In genomic region chr11:8808226-8808585, GRCh38 we compare ENCODE assay signal across 13 cellular contexts.
A peak's percentile ranks its signal among the peaks of the same experiment; 100 is the strongest.
DNase-seq lines count a peak whose midpoint lies in the region; ATAC-seq and TF ChIP-seq lines count a peak whose summit lies in the region.
"Had no signal": no experiment of that assay in that cellular context is flagged by ENCODE, and none has a peak within 500 bp of the region (broad histone marks: within the 10 kb centered on the region; RNA-seq: fewer than 3 reads in every experiment).

No MANE protein-coding gene starts in this region.

- H3K36me3 Mint-ChIP-seq in stimulated activated effector memory CD8-positive, alpha-beta T cell treated with anti-CD3 and anti-CD28 coated beads, Interleukin-12 subunit alpha, Interleukin-12 subunit beta, amount 100 ng/mL, for 72 hours: no peaks in the 10 kb centered on the region

- H2BK12ac ChIP-seq in trophoblast cell (ENCODE audit: low read length): no peak overlapping the region

- H3K4me3 Mint-ChIP-seq in stimulated activated effector memory CD8-positive, alpha-beta T cell treated with anti-CD3 and anti-CD28 coated beads, Interleukin-12 subunit alpha, Interleukin-12 subunit beta, amount 100 ng/mL, for 72 hours: no peak overlapping the region

- no peak overlapping the region for H3K23ac ChIP-seq in trophoblast cell (ENCODE audit: low read length)

- H4K91ac ChIP-seq in trophoblast cell (ENCODE audit: low read depth, low read length): no peak overlapping the region

- H3K27me3 ChIP-seq in tibial nerve (no peaks in the 10 kb centered on the region), trophoblast cell (ENCODE audit: insufficient read depth, low read length) (no peaks in the 10 kb centered on the region)

- no peak overlapping the region for H2AFZ ChIP-seq in trophoblast cell (ENCODE audit: insufficient read depth, low read length, poor library complexity)

- H3K4me1 Mint-ChIP-seq in stimulated activated effector memory CD8-positive, alpha-beta T cell treated with anti-CD3 and anti-CD28 coated beads, Interleukin-12 subunit alpha, Interleukin-12 subunit beta, amount 100 ng/mL, for 72 hours: peaks cover 8% of the 10 kb centered on the region

- H3K4me1 ChIP-seq in tibial nerve (peaks cover 0 to 88% (median 45%) of the 10 kb centered on the region in 4 donors), trophoblast cell (ENCODE audit: control insufficient read depth in 1 of 2, insufficient read depth in 2 of 2, low read length in 2 of 2) (peaks cover 16 to 21% of the 10 kb centered on the region in 2 experiments)

- no peak for ATAC-seq in stimulated activated effector memory CD8-positive, alpha-beta T cell treated with anti-CD3 and anti-CD28 coated beads, Interleukin-12 subunit alpha, Interleukin-12 subunit beta, amount 100 ng/mL, for 72 hours

- TF ChIP-seq POLR2A in tibial nerve (IDR thresholded peaks at IDR 0.05): no peak

- H3K79me1 ChIP-seq in trophoblast cell (ENCODE audit: low read length): peaks cover 7% of the 10 kb centered on the region

- H2BK120ac ChIP-seq in trophoblast cell (ENCODE audit: insufficient read depth, low read length, poor library complexity): no peak overlapping the region

- H3K4me2 ChIP-seq in trophoblast cell (ENCODE audit: low read length): no peak overlapping the region

- no peak overlapping the region for H3K9ac ChIP-seq in trophoblast cell (ENCODE audit: low read length)

- no peaks in the 10 kb centered on the region for H3K9me3 ChIP-seq in tibial nerve
- H3K9me3 ChIP-seq in trophoblast cell (ENCODE audit: insufficient read depth, low read depth, low read length): no peaks in the 10 kb centered on the region

- no peak overlapping the region for H3K18ac ChIP-seq in trophoblast cell (ENCODE audit: low read length)

- no peaks in the 10 kb centered on the region for H3K9me3 Mint-ChIP-seq in stimulated activated effector memory CD8-positive, alpha-beta T cell treated with anti-CD3 and anti-CD28 coated beads, Interleukin-12 subunit alpha, Interleukin-12 subunit beta, amount 100 ng/mL, for 72 hours

- H2AK5ac ChIP-seq in trophoblast cell (ENCODE audit: low read length): no peak overlapping the region

- no peak overlapping the region for H2BK5ac ChIP-seq in trophoblast cell (ENCODE audit: low read depth, low read length, poor library complexity)

- H3K4ac ChIP-seq in trophoblast cell (ENCODE audit: low read depth, low read length): no peak overlapping the region

- H3K4me3 ChIP-seq in epithelial cell of esophagus (ENCODE audit: low read length): peak overlapping the region; percentile 62
- H3K4me3 ChIP-seq in tibial nerve: peak overlapping the region in 2 of 4 donors; percentile 40 to 64
- no peak overlapping the region for H3K4me3 ChIP-seq in trophoblast cell (ENCODE audit: low read depth, low read length)

- no peak overlapping the region for H4K8ac ChIP-seq in trophoblast cell (ENCODE audit: low read depth, low read length)

- DNase-seq in RPMI7951 (ENCODE audit: low read depth) (peak; percentile 43), epithelial cell of esophagus (ENCODE audit: low read depth) (no peak), myocyte (ENCODE audit: low read depth) (peak; percentile 79), tibial nerve (ENCODE audit: low spot score in 2 of 2) (no peak), trophoblast cell (no peak), NCI-H510A treated with DMSO at 0.1 percent for 48 hours (lab: John Stamatoyannopoulos, UW) (no peak), H4 (ENCODE audit: low spot score) (no peak)
- no peak for DNase-seq in stimulated activated effector memory CD8-positive, alpha-beta T cell treated with anti-CD3 and anti-CD28 coated beads, Interleukin-12 subunit alpha, Interleukin-12 subunit beta, amount 100 ng/mL, for 72 hours (ENCODE audit: low spot score in 2 of 2)
- DNase-seq: activated CD4-positive, CD25-positive, alpha-beta regulatory T cell treated with anti-CD3 and anti-CD28 coated beads, Interleukin-2, amount 50 U/mL, for 72 hours; activated effector memory CD4-positive, alpha-beta T cell treated with Interleukin-2 at 50 U/mL for 16 hours; DMS79; effector CD4-positive, alpha-beta T cell; NCI-H2081 treated with DMSO at 0.1 percent for 48 hours had no signal

- 38 to 42% methylated on average over 4 of the region's 4 CpGs for WGBS in tibial nerve, 2 donors
- no CpG with 5 or more reads among the region's 4 CpGs for WGBS in trophoblast cell (ENCODE audit: extremely low coverage, insufficient coverage, insufficient read length)

- H3K36me3 ChIP-seq in tibial nerve (no peaks in the 10 kb centered on the region), trophoblast cell (ENCODE audit: control insufficient read depth in 1 of 2, insufficient read depth in 2 of 2, low read length in 2 of 2) (peaks cover 0 to 2% of the 10 kb centered on the region in 2 experiments)

- no peak overlapping the region for H4K12ac ChIP-seq in trophoblast cell (ENCODE audit: low read depth, low read length)

- TF ChIP-seq CTCF in epithelial cell of esophagus (IDR thresholded peaks at IDR 0.05; ENCODE audit: insufficient read depth, low read depth, low read length, missing control alignments) (no peak), tibial nerve (IDR thresholded peaks at IDR 0.05) (no peak)

- peaks cover 1% of the 10 kb centered on the region for H3K79me2 ChIP-seq in trophoblast cell (ENCODE audit: control insufficient read depth, insufficient read depth, low read length, poor library complexity)

- H3K27ac ChIP-seq in tibial nerve (peak overlapping the region; percentile 49 to 95 (median 82)), trophoblast cell (ENCODE audit: low read depth, low read length) (no peak overlapping the region)

- no peak overlapping the region for H3K14ac ChIP-seq in trophoblast cell (ENCODE audit: low read length)

- TF ChIP-seq EP300 in tibial nerve (IDR thresholded peaks at IDR 0.05): no peak

- H3K27ac Mint-ChIP-seq in stimulated activated effector memory CD8-positive, alpha-beta T cell treated with anti-CD3 and anti-CD28 coated beads, Interleukin-12 subunit alpha, Interleukin-12 subunit beta, amount 100 ng/mL, for 72 hours: no peak overlapping the region

Comparison
In these comparisons a context has a peak if more than half of its experiments do, and no peak if none do; other contexts are left out.
1. DNase-seq: peak in RPMI7951 (single experiment) and myocyte (single experiment); none in epithelial cell of esophagus (single experiment), tibial nerve (0 of 2), trophoblast cell (0 of 2), stimulated activated effector memory CD8-positive, alpha-beta T cell treated with anti-CD3 and anti-CD28 coated beads, Interleukin-12 subunit alpha, Interleukin-12 subunit beta, amount 100 ng/mL, for 72 hours (0 of 2), NCI-H510A treated with DMSO at 0.1 percent for 48 hours (single experiment) and H4 (single experiment).